In genomic region chr11:76860539-76861475, GRCh38 we compare ENCODE assay signal across 8 cellular contexts. TPM values are rescaled to one million over a fixed set of nuclear protein-coding genes. Genes with fewer than 3 reads are reported as not detected.
DNase-seq lines count a peak whose midpoint lies in the region; ATAC-seq and TF ChIP-seq lines count a peak whose summit lies in the region.

Gene ACER3, plus strand, starts transcription at chr11:76860918. Its CDS starts 59 bp downstream, at chr11:76860977.

- TF ChIP-seq CTCF in CD4-positive, alpha-beta T cell (IDR thresholded peaks at IDR 0.05), result no peak
- no peak for TF ChIP-seq CTCF in lower lobe of right lung (IDR thresholded peaks at IDR 0.05)

- H3K4me3 ChIP-seq in duodenal mucosa (ENCODE audit: low read depth in 1 of 2, low read length in 2 of 2), result peak within 1 kb of the TSS; percentile 82 to 93
- H3K4me3 ChIP-seq in lower lobe of right lung, result peak within 1 kb of the TSS; percentile 76

- peak; percentile 93 for ATAC-seq in CD4-positive, alpha-beta T cell (ENCODE audit: poor library complexity)
- ATAC-seq in GM19351 (IDR thresholded peaks at IDR 0.05; ENCODE audit: unreplicated experiment) (peak; percentile 96), HG03520 (IDR thresholded peaks at IDR 0.05; ENCODE audit: unreplicated experiment) (peak; percentile 91), lower lobe of right lung (peak; percentile 98 to 99)

- peak within 1 kb of the TSS; percentile 75 for H3K27ac Mint-ChIP-seq in CD4-positive, alpha-beta T cell

- no peaks in the 10 kb centered on the region for H3K36me3 ChIP-seq in duodenal mucosa (ENCODE audit: control insufficient read depth in 1 of 2, insufficient read depth in 2 of 2, low read length in 2 of 2)
- peaks cover under 1% of the 10 kb centered on the region for H3K36me3 ChIP-seq in lower lobe of right lung

- peaks cover 28% of the 10 kb centered on the region for H3K4me1 Mint-ChIP-seq in CD4-positive, alpha-beta T cell (ENCODE audit: low read depth)

- peak; percentile 33 to 87 (median 67) for DNase-seq in CD4-positive, alpha-beta T cell
- peak; percentile 59 for DNase-seq in NCI-H748 treated with DMSO at 0.1 percent for 48 hours (lab: John Stamatoyannopoulos, UW)
- peak; percentile 89 to 90 for DNase-seq in activated CD4-positive, alpha-beta T cell treated with anti-CD3 and anti-CD28 coated beads, Interleukin-2, amount 50 U/mL, for 48 hours
- DNase-seq in lower lobe of right lung, result peak; percentile 97
- DNase-seq in stimulated activated CD4-positive, alpha-beta T cell treated with anti-CD3 and anti-CD28 coated beads, TNF-alpha, amount 100 ng/mL, for 24 hours (ENCODE audit: low read depth in 3 of 3), result peak; percentile 53 to 90 (median 69)

- no peaks in the 10 kb centered on the region for H3K27me3 ChIP-seq in CD4-positive, alpha-beta T cell (ENCODE audit: control insufficient read depth, insufficient read depth, low read length)
- H3K27me3 ChIP-seq in duodenal mucosa (ENCODE audit: control insufficient read depth in 1 of 2, insufficient read depth in 2 of 2, low read length in 2 of 2), result no peaks in the 10 kb centered on the region
- no peaks in the 10 kb centered on the region for H3K27me3 ChIP-seq in lower lobe of right lung (ENCODE audit: low read depth)

- H3K27me3 Mint-ChIP-seq in CD4-positive, alpha-beta T cell, result no peaks in the 10 kb centered on the region

- intact Hi-C loops in CD4-positive, alpha-beta T cell (cut with DNase I, micrococcal nuclease), result loop anchor here in 1 of 2 experiments (5.0 kb wide), 1 partner anchor 776 kb away; the partner anchor contains the start of gene CLNS1A
- intact Hi-C loops in lower lobe of right lung (cut with DNase I), result no loop called here

- H3K9ac ChIP-seq in duodenal mucosa (ENCODE audit: low read depth in 1 of 2, low read length in 2 of 2), result peak within 1 kb of the TSS; percentile 71 to 95

- H3K36me3 Mint-ChIP-seq in CD4-positive, alpha-beta T cell (ENCODE audit: low read depth), result no peaks in the 10 kb centered on the region

- POLR2A ChIA-PET in CD4-positive, alpha-beta T cell (lab: Charles Lee), result no interaction called here

- H3K4me1 ChIP-seq in duodenal mucosa (ENCODE audit: control insufficient read depth in 1 of 2, insufficient read depth in 2 of 2, low read length in 2 of 2), result peaks cover 20% of the 10 kb centered on the region in 2 donors
- H3K4me1 ChIP-seq in lower lobe of right lung, result peaks cover 53% of the 10 kb centered on the region

- H3K4me3 Mint-ChIP-seq in CD4-positive, alpha-beta T cell, result peak within 1 kb of the TSS; percentile 89

- H3K27ac ChIP-seq in CD4-positive, alpha-beta T cell (ENCODE audit: low read depth, low read length), result no peak within 1 kb of the TSS
- H3K27ac ChIP-seq in duodenal mucosa (ENCODE audit: low read depth, low read length), result peak within 1 kb of the TSS; percentile 82
- peak within 1 kb of the TSS; percentile 90 for H3K27ac ChIP-seq in lower lobe of right lung

- no peaks in the 10 kb centered on the region for H3K9me3 Mint-ChIP-seq in CD4-positive, alpha-beta T cell

- CTCF ChIA-PET in CD4-positive, alpha-beta T cell (lab: Charles Lee), result no interaction called here

- no peaks in the 10 kb centered on the region for H3K9me3 ChIP-seq in CD4-positive, alpha-beta T cell (ENCODE audit: control insufficient read depth, low read length)
- H3K9me3 ChIP-seq in duodenal mucosa (ENCODE audit: control insufficient read depth in 1 of 2, low read length in 2 of 2) (no peaks in the 10 kb centered on the region), lower lobe of right lung (no peaks in the 10 kb centered on the region)

RNA-seq across cellular contexts. Expression of gene ACER3, which starts in this region (rescaled TPM):
- 1 to 10 TPM; 6.4 to 7.0 TPM for total RNA-seq in CD4-positive, alpha-beta T cell
- 67.2 TPM for total RNA-seq in lower lobe of right lung
